In genomic region chr12:57845478-57846284, GRCh38 we compare ENCODE assay signal across 1 cellular context.
TF ChIP-seq lines count a peak whose summit lies in the region.

No MANE protein-coding gene starts in this region.

TF ChIP-seq in A549, 52 proteins besides CTCF, POLR2A, EP300 and RAD21 (continued from another document):
- no peak for TF ChIP-seq MYC (IDR thresholded peaks at IDR 0.05; ENCODE audit: borderline replicate concordance, low read length)
- peak; percentile 29; the same call in 1 of the 2 replicates for TF ChIP-seq GATA3 (IDR thresholded peaks at IDR 0.05; ENCODE audit: borderline replicate concordance)
- no peak for TF ChIP-seq ZFP36 (IDR thresholded peaks at IDR 0.05; ENCODE audit: borderline replicate concordance, partially characterized antibody)
- no peak for TF ChIP-seq FOSL2 (IDR thresholded peaks at IDR 0.05)
- no peak for TF ChIP-seq FOSL2 (CRISPR knock-in tag; IDR thresholded peaks at IDR 0.05)
- TF ChIP-seq JUN (IDR thresholded peaks at IDR 0.05), result no peak
- TF ChIP-seq, protein P1, sequence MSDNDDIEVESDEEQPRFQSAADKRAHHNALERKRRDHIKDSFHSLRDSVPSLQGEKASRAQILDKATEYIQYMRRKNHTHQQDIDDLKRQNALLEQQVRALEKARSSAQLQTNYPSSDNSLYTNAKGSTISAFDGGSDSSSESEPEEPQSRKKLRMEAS (IDR thresholded peaks at IDR 0.05), result peak; percentile 17; the same call in 1 of the 2 replicates
- no peak for TF ChIP-seq PHF8 (IDR thresholded peaks at IDR 0.05; ENCODE audit: borderline replicate concordance, low read depth)
- TF ChIP-seq KDM5A (IDR thresholded peaks at IDR 0.05), result peak; percentile 3; the same call in 1 of the 2 replicates
- no peak for TF ChIP-seq NR3C1 (IDR thresholded peaks at IDR 0.05)
- no peak for TF ChIP-seq EHMT2 (IDR thresholded peaks at IDR 0.05; ENCODE audit: low read depth)
- no peak for TF ChIP-seq RFX5 (IDR thresholded peaks at IDR 0.05)
- TF ChIP-seq FOXS1 (CRISPR knock-in tag; IDR thresholded peaks at IDR 0.05), result no peak
- TF ChIP-seq, protein P2, sequence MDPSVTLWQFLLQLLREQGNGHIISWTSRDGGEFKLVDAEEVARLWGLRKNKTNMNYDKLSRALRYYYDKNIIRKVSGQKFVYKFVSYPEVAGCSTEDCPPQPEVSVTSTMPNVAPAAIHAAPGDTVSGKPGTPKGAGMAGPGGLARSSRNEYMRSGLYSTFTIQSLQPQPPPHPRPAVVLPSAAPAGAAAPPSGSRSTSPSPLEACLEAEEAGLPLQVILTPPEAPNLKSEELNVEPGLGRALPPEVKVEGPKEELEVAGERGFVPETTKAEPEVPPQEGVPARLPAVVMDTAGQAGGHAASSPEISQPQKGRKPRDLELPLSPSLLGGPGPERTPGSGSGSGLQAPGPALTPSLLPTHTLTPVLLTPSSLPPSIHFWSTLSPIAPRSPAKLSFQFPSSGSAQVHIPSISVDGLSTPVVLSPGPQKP (IDR thresholded peaks at IDR 0.05; ENCODE audit: low read depth, low read length), result no peak
- no peak for TF ChIP-seq EHF (CRISPR knock-in tag; IDR thresholded peaks at IDR 0.05)
- TF ChIP-seq, protein P3, sequence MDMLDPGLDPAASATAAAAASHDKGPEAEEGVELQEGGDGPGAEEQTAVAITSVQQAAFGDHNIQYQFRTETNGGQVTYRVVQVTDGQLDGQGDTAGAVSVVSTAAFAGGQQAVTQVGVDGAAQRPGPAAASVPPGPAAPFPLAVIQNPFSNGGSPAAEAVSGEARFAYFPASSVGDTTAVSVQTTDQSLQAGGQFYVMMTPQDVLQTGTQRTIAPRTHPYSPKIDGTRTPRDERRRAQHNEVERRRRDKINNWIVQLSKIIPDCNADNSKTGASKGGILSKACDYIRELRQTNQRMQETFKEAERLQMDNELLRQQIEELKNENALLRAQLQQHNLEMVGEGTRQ (IDR thresholded peaks at IDR 0.05), result no peak
- TF ChIP-seq SMC3 (IDR thresholded peaks at IDR 0.05), result no peak
- no peak for TF ChIP-seq SREBF2 (IDR thresholded peaks at IDR 0.05)
- no peak for TF ChIP-seq ESRRA (IDR thresholded peaks at IDR 0.05; ENCODE audit: borderline replicate concordance, low read length)
- no peak for TF ChIP-seq MAFK (IDR thresholded peaks at IDR 0.05; ENCODE audit: partially characterized antibody)
